In genomic region chr2:174436351-174436750, GRCh38 we compare ENCODE assay signal across 2 cellular contexts.
TF ChIP-seq lines count a peak whose summit lies in the region.

No MANE protein-coding gene starts in this region.

TF ChIP-seq in IMR-90, 13 proteins besides CTCF, POLR2A, EP300 and RAD21 (continued from another document):
- TF ChIP-seq, protein P1, sequence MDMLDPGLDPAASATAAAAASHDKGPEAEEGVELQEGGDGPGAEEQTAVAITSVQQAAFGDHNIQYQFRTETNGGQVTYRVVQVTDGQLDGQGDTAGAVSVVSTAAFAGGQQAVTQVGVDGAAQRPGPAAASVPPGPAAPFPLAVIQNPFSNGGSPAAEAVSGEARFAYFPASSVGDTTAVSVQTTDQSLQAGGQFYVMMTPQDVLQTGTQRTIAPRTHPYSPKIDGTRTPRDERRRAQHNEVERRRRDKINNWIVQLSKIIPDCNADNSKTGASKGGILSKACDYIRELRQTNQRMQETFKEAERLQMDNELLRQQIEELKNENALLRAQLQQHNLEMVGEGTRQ (IDR thresholded peaks at IDR 0.05; ENCODE audit: low read depth, low read length), result no peak
- TF ChIP-seq MAFK (IDR thresholded peaks at IDR 0.05; ENCODE audit: low read depth, low read length) (no peak), NFE2L2 (IDR thresholded peaks at IDR 0.05; ENCODE audit: low read depth, low read length) (no peak), FOS (IDR thresholded peaks at IDR 0.05; ENCODE audit: low read depth, low read length) (no peak), CHD1 (IDR thresholded peaks at IDR 0.05; ENCODE audit: low read depth, low read length) (no peak), MAZ (IDR thresholded peaks at IDR 0.05; ENCODE audit: borderline replicate concordance, low read depth, low read length) (no peak), BHLHE40 (IDR thresholded peaks at IDR 0.05; ENCODE audit: low read depth, low read length) (no peak)
- TF ChIP-seq, protein P2, sequence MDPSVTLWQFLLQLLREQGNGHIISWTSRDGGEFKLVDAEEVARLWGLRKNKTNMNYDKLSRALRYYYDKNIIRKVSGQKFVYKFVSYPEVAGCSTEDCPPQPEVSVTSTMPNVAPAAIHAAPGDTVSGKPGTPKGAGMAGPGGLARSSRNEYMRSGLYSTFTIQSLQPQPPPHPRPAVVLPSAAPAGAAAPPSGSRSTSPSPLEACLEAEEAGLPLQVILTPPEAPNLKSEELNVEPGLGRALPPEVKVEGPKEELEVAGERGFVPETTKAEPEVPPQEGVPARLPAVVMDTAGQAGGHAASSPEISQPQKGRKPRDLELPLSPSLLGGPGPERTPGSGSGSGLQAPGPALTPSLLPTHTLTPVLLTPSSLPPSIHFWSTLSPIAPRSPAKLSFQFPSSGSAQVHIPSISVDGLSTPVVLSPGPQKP (IDR thresholded peaks at IDR 0.05; ENCODE audit: borderline replicate concordance, low read depth, low read length), result no peak

TF ChIP-seq in GM23338, 12 proteins besides CTCF, POLR2A, EP300 and RAD21 (continued from another document):
- TF ChIP-seq REST (IDR thresholded peaks at IDR 0.05; ENCODE audit: unreplicated experiment) (no peak), STAT1 (IDR thresholded peaks at IDR 0.05; ENCODE audit: unreplicated experiment) (no peak), ZNF331 (CRISPR knock-in tag; IDR thresholded peaks at IDR 0.05; ENCODE audit: low read depth) (no peak), ZNF114 (CRISPR knock-in tag; IDR thresholded peaks at IDR 0.05) (no peak), EZH2 (IDR thresholded peaks at IDR 0.05; ENCODE audit: low read depth, unreplicated experiment) (no peak), EZH2phosphoT487 (IDR thresholded peaks at IDR 0.05; ENCODE audit: unreplicated experiment) (no peak), NANOG (IDR thresholded peaks at IDR 0.05; ENCODE audit: borderline replicate concordance) (no peak), JUNB (IDR thresholded peaks at IDR 0.05; ENCODE audit: unreplicated experiment) (no peak)
- TF ChIP-seq, protein P3, sequence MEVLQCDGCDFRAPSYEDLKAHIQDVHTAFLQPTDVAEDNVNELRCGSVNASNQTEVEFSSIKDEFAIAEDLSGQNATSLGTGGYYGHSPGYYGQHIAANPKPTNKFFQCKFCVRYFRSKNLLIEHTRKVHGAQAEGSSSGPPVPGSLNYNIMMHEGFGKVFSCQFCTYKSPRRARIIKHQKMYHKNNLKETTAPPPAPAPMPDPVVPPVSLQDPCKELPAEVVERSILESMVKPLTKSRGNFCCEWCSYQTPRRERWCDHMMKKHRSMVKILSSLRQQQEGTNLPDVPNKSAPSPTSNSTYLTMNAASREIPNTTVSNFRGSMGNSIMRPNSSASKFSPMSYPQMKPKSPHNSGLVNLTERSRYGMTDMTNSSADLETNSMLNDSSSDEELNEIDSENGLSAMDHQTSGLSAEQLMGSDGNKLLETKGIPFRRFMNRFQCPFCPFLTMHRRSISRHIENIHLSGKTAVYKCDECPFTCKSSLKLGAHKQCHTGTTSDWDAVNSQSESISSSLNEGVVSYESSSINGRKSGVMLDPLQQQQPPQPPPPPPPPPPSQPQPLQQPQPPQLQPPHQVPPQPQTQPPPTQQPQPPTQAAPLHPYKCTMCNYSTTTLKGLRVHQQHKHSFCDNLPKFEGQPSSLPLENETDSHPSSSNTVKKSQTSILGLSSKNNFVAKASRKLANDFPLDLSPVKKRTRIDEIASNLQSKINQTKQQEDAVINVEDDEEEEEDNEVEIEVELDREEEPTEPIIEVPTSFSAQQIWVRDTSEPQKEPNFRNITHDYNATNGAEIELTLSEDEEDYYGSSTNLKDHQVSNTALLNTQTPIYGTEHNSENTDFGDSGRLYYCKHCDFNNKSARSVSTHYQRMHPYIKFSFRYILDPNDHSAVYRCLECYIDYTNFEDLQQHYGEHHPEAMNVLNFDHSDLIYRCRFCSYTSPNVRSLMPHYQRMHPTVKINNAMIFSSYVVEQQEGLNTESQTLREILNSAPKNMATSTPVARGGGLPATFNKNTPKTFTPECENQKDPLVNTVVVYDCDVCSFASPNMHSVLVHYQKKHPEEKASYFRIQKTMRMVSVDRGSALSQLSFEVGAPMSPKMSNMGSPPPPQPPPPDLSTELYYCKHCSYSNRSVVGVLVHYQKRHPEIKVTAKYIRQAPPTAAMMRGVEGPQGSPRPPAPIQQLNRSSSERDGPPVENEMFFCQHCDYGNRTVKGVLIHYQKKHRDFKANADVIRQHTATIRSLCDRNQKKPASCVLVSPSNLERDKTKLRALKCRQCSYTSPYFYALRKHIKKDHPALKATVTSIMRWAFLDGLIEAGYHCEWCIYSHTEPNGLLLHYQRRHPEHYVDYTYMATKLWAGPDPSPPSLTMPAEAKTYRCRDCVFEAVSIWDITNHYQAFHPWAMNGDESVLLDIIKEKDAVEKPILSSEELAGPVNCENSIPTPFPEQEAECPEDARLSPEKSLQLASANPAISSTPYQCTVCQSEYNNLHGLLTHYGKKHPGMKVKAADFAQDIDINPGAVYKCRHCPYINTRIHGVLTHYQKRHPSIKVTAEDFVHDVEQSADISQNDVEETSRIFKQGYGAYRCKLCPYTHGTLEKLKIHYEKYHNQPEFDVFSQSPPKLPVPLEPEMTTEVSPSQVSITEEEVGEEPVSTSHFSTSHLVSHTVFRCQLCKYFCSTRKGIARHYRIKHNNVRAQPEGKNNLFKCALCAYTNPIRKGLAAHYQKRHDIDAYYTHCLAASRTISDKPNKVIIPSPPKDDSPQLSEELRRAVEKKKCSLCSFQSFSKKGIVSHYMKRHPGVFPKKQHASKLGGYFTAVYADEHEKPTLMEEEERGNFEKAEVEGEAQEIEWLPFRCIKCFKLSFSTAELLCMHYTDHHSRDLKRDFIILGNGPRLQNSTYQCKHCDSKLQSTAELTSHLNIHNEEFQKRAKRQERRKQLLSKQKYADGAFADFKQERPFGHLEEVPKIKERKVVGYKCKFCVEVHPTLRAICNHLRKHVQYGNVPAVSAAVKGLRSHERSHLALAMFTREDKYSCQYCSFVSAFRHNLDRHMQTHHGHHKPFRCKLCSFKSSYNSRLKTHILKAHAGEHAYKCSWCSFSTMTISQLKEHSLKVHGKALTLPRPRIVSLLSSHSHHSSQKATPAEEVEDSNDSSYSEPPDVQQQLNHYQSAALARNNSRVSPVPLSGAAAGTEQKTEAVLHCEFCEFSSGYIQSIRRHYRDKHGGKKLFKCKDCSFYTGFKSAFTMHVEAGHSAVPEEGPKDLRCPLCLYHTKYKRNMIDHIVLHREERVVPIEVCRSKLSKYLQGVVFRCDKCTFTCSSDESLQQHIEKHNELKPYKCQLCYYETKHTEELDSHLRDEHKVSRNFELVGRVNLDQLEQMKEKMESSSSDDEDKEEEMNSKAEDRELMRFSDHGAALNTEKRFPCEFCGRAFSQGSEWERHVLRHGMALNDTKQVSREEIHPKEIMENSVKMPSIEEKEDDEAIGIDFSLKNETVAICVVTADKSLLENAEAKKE (CRISPR knock-in tag; IDR thresholded peaks at IDR 0.05), result no peak
- TF ChIP-seq, protein P4, sequence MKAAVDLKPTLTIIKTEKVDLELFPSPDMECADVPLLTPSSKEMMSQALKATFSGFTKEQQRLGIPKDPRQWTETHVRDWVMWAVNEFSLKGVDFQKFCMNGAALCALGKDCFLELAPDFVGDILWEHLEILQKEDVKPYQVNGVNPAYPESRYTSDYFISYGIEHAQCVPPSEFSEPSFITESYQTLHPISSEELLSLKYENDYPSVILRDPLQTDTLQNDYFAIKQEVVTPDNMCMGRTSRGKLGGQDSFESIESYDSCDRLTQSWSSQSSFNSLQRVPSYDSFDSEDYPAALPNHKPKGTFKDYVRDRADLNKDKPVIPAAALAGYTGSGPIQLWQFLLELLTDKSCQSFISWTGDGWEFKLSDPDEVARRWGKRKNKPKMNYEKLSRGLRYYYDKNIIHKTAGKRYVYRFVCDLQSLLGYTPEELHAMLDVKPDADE (IDR thresholded peaks at IDR 0.05), result no peak
